ENCODE assay signal across 11 cellular contexts in genomic region chr6:70375882-70376281, GRCh38. TPM values are rescaled to one million over a fixed set of nuclear protein-coding genes. Genes with fewer than 3 reads are reported as not detected.
A peak's percentile ranks its signal among the peaks of the same experiment; 100 is the strongest.
DNase-seq lines count a peak whose midpoint lies in the region; ATAC-seq and TF ChIP-seq lines count a peak whose summit lies in the region.
"Had no signal": no experiment of that assay in that cellular context is flagged by ENCODE, and none has a peak within 500 bp of the region (broad histone marks: within the 10 kb centered on the region; RNA-seq: fewer than 3 reads in every experiment).

No MANE protein-coding gene starts in this region.

- no peaks in the 10 kb centered on the region for H3K9me2 ChIP-seq in PC-9 (ENCODE audit: insufficient read depth)

- H3K4me3 ChIP-seq in AG10803 (ENCODE audit: low read length) (no peak overlapping the region), PC-9 (no peak overlapping the region), foreskin fibroblast (ENCODE audit: low read depth in 1 of 2, low read length in 2 of 2) (no peak overlapping the region)
- H3K4me3 ChIP-seq: MG63 had no signal

- peaks cover 5% of the 10 kb centered on the region; the same call in 1 of the 2 replicates for H3K4me1 ChIP-seq in PC-9 (replicated peaks; ENCODE audit: insufficient read depth)

- TF ChIP-seq CTCF in AG10803 (conservative IDR thresholded peaks at IDR 0.05; ENCODE audit: low read length) (peak; percentile 35), GM20000 (IDR thresholded peaks at IDR 0.05; ENCODE audit: extremely low read depth, missing control alignments) (peak; percentile 14), PC-9 (conservative IDR thresholded peaks at IDR 0.05) (peak; percentile 44; the same call in 1 of the 2 replicates), foreskin fibroblast (IDR thresholded peaks at IDR 0.05; ENCODE audit: low read depth, low read length) (peak; percentile 16)

- no peaks in the 10 kb centered on the region for H4K20me1 ChIP-seq in PC-9 (ENCODE audit: insufficient read depth)

- POLR2A ChIA-PET in PC-9 (lab: Charles Lee; ENCODE audit: unreplicated experiment) = no interaction called here

- CTCF ChIA-PET in PC-9 (lab: Charles Lee) = no interaction called here

- H3K4me2 ChIP-seq in PC-9 = no peak overlapping the region

- H3K79me2 ChIP-seq in PC-9 (ENCODE audit: low read depth) = no peaks in the 10 kb centered on the region

- no peak overlapping the region for H3K27ac ChIP-seq in PC-9

- intact Hi-C loops in PC-9 (cut with micrococcal nuclease; ENCODE audit: unreplicated experiment) = loop anchor here (5.0 kb wide), 1 partner anchor 36 kb away; the partner anchor contains the start of gene FAM135A

- H2AFZ ChIP-seq in PC-9 = no peak overlapping the region; the same call in 1 of the 2 replicates

- H3K36me3 ChIP-seq in PC-9 (ENCODE audit: low read depth) = no peaks in the 10 kb centered on the region
- H3K36me3 ChIP-seq: MG63 had no signal

- H3K27me3 ChIP-seq in PC-9 (ENCODE audit: insufficient read depth, low read depth) = 0 out of 2 replicates have a peak, but pooled peaks cover 10% of the 10 kb centered on the region
- H3K27me3 ChIP-seq: MG63 had no signal

- no peak for DNase-seq in AG10803 (ENCODE audit: low read depth)
- DNase-seq in GM20000 (ENCODE audit: low spot score) = no peak
- DNase-seq in PC-9 = no peak
- DNase-seq in foreskin fibroblast = no peak
- no peak for DNase-seq in NCI-H1105 treated with DMSO at 0.1 percent for 48 hours (lab: John Stamatoyannopoulos, UW)
- DNase-seq in NCI-H2081 treated with DMSO at 0.1 percent for 48 hours (lab: John Stamatoyannopoulos, UW) = no peak
- no peak for DNase-seq in HT-29 (ENCODE audit: low spot score)
- DNase-seq: activated effector memory CD4-positive, alpha-beta T cell treated with anti-CD3 and anti-CD28 coated beads, Interleukin-2, amount 50 U/mL, for 16 hours; cortex of kidney had no signal

- no peaks in the 10 kb centered on the region for H3K9me3 ChIP-seq in PC-9 (ENCODE audit: insufficient read depth, low read depth)
- H3K9me3 ChIP-seq: MG63 had no signal

- no TSS peak for BruUV-seq in PC-9 (replicated peaks; lab: Mats Ljungman, UMichigan)

- no peak for ATAC-seq in GM21515 (IDR thresholded peaks at IDR 0.05; ENCODE audit: unreplicated experiment)

- no peaks in the 10 kb centered on the region; the same call in 1 of the 2 replicates for H3F3A ChIP-seq in PC-9 (ENCODE audit: insufficient read depth, low read depth)

RNA-seq across cellular contexts. Expression of gene FAM135A, which starts 37.4 kb away (rescaled TPM):
- 16.0 and 16.7 TPM in 2 replicates for total RNA-seq in PC-9 (2021)
- 22.7 and 24.4 TPM in 2 replicates for total RNA-seq in HT-29 (2014; rRNA removed; shearing (Covaris generic))
